In the genomic region with DNA sequence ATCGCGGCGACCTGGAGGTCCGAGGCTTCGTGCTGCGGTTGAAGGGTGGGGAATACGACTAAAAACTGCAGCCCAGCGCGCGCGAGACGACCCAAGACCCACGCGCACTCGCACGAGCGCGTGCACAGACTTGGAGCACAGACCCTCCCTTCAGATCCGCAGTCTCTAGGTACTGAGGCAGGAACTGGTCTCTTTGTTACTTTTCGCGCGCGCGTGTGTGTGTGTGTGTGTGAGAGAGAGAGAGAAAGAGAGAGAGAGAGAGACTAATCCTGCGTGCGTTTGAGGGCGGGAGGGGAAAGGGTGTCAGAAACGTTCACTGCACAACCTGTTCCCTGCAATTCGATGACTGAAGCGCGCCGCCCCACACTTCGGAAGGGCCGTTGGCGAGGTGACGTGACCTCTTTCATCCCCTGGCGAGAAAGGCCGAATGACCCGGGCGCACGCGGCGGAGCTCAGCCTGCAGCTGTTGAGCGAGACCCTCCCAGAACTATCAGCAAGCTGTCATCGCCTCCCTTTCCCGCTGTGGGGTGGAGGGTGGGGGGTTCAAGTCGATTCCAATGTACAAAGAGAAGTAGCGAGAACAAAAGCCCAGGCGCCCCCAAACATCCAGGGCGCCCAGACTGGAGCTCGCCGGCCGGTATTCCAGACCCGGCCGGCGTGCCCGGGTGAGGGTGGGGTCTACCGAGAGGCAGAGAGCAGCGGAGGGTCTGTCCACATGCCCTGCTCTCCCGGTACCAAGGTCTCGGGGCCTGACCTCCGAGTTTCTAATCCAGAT, we compare ENCODE assay signal across 8 cellular contexts. TPM values are rescaled to one million over a fixed set of nuclear protein-coding genes. Genes with fewer than 3 reads are reported as not detected.
DNase-seq lines count a peak whose midpoint lies in the region; ATAC-seq, FAIRE-seq and TF ChIP-seq lines count a peak whose summit lies in the region.

No MANE protein-coding gene starts in this region.

- H3K27me3 ChIP-seq in HepG2 (ENCODE audit: control insufficient read depth in 1 of 2, insufficient read depth in 2 of 2, low read length in 2 of 2) (peaks cover 29 to 80% of the 10 kb centered on the region in 2 experiments), right lobe of liver (peaks cover 0 to 18% of the 10 kb centered on the region in 2 donors), H1 (replicated peaks in 1 of 4; ENCODE audit: control insufficient read depth in 3 of 4, extremely low read depth in 1 of 4, insufficient read depth in 3 of 4, low read length in 3 of 4) (peaks cover 0 to 23% (median 19%) of the 10 kb centered on the region in 4 experiments; a peak in 6 of 7 replicates), skeletal muscle satellite cell (ENCODE audit: control insufficient read depth, insufficient read depth, low read length) (peaks cover 88% of the 10 kb centered on the region)

- no peak overlapping the region for H3K27ac ChIP-seq in HepG2 (ENCODE audit: extremely low read length, insufficient read depth, low read length)
- no peak overlapping the region for H3K27ac ChIP-seq in right lobe of liver
- H3K27ac ChIP-seq in H1 (ENCODE audit: low read depth, low read length): no peak overlapping the region

- BruUV-seq in HepG2 (replicated peaks; lab: Mats Ljungman, UMichigan): no TSS peak

- peak overlapping the region; percentile 31 for H4K5ac ChIP-seq in H1 (ENCODE audit: insufficient read length, low read depth, low read length)

- H3K36me3 ChIP-seq in HepG2 (replicated peaks in 1 of 2; ENCODE audit: control insufficient read depth in 1 of 2, insufficient read depth in 2 of 2, low read length in 2 of 2): no peaks in the 10 kb centered on the region
- H3K36me3 ChIP-seq in right lobe of liver: no peaks in the 10 kb centered on the region
- H3K36me3 ChIP-seq in H1 (ENCODE audit: control insufficient read depth in 2 of 4, insufficient read depth in 4 of 4, low read length in 3 of 4): peaks cover 4 to 13% (median 9%) of the 10 kb centered on the region in 4 experiments
- H3K36me3 ChIP-seq in skeletal muscle satellite cell (ENCODE audit: insufficient read depth, low read length): no peaks in the 10 kb centered on the region

- peaks cover 55% of the 10 kb centered on the region for H3K4me1 ChIP-seq in HepG2 (ENCODE audit: insufficient read depth, low read length)
- peaks cover 0 to 34% (median 5%) of the 10 kb centered on the region in 4 donors for H3K4me1 ChIP-seq in right lobe of liver
- peaks cover 4 to 22% (median 16%) of the 10 kb centered on the region in 4 experiments; a peak in 6 of 7 replicates for H3K4me1 ChIP-seq in H1 (replicated peaks in 1 of 4; ENCODE audit: control insufficient read depth in 3 of 4, insufficient read depth in 4 of 4, low read length in 3 of 4)
- H3K4me1 ChIP-seq in skeletal muscle satellite cell (ENCODE audit: control insufficient read depth, insufficient read depth, low read length): peaks cover 40% of the 10 kb centered on the region

- H3K23me2 ChIP-seq in H1 (ENCODE audit: low read depth, low read length): peaks cover 40% of the 10 kb centered on the region

- H3K23ac ChIP-seq in H1 (ENCODE audit: insufficient read length): no peak overlapping the region

- no peak for TF ChIP-seq POLR2A in HepG2 (IDR thresholded peaks at IDR 0.05; ENCODE audit: insufficient read depth in 1 of 2, low read depth in 2 of 2, low read length in 2 of 2)
- no peak for TF ChIP-seq POLR2A in right lobe of liver (IDR thresholded peaks at IDR 0.05)
- 0 out of 3 replicates have a peak, but pooled peaks of 1 of the 2 experiments have one; percentile 32 for TF ChIP-seq POLR2A in H1 (IDR thresholded peaks at IDR 0.05; ENCODE audit: control extremely low read depth in 1 of 2, low read depth in 2 of 2, low read length in 2 of 2)

- H3K27me3 Mint-ChIP-seq in T-helper 17 cell: peaks cover 79% of the 10 kb centered on the region

- no peak; the same call in 1 of the 2 replicates for TF ChIP-seq CTCF in HepG2 (CRISPR knock-in tag; IDR thresholded peaks at IDR 0.05)
- no peak for TF ChIP-seq CTCF in right lobe of liver (IDR thresholded peaks at IDR 0.05)
- TF ChIP-seq CTCF in H1 (IDR thresholded peaks at IDR 0.05; ENCODE audit: control extremely low read depth in 1 of 3, insufficient read depth in 1 of 3, low read depth in 1 of 3, low read length in 3 of 3): no peak

- no peak overlapping the region for H2BK120ac ChIP-seq in H1 (replicated peaks; ENCODE audit: low read depth, low read length)

- peak overlapping the region; percentile 76; the same call in 1 of the 2 replicates for H3K18ac ChIP-seq in H1 (ENCODE audit: extremely low read depth, low read length)

- H2AK5ac ChIP-seq in H1 (ENCODE audit: low read depth, low read length): no peak overlapping the region; the same call in 1 of the 2 replicates

- peak overlapping the region; percentile 46 for H3K27ac Mint-ChIP-seq in T-helper 17 cell

- H3K79me1 ChIP-seq in H1 (ENCODE audit: low read depth, low read length): peaks cover 5% of the 10 kb centered on the region; the same call in 1 of the 2 replicates

- TF ChIP-seq RAD21 in HepG2 (CRISPR knock-in tag; IDR thresholded peaks at IDR 0.05): no peak
- TF ChIP-seq RAD21 in H1 (IDR thresholded peaks at IDR 0.05 in 1 of 2, conservative IDR thresholded peaks at IDR 0.05 in 1 of 2; ENCODE audit: low read depth in 2 of 2, low read length in 2 of 2): no peak

- no peak overlapping the region for H3K4ac ChIP-seq in H1 (replicated peaks; ENCODE audit: insufficient read length, low read depth, low read length)

- DNase-seq in HepG2 (ENCODE audit: low spot score) (no peak), right lobe of liver (no peak), T-helper 17 cell (no peak), H1 (ENCODE audit: low read depth in 1 of 2, low spot score in 2 of 2) (peak in 1 of 2 experiments; percentile 81), putamen (ENCODE audit: low spot score) (no peak)

- 9% methylated on average over 44 of the region's 62 CpGs for WGBS in HepG2 (ENCODE audit: low lambda C conversion rate)
- 2% methylated on average over 43 of the region's 62 CpGs for WGBS in right lobe of liver (ENCODE audit: insufficient coverage, low coverage, low lambda C conversion rate, missing lambda C conversion rate)
- 1% methylated on average over 61 of the region's 62 CpGs; no CpG with 5 or more reads in 1 of the 2 experiments for WGBS in H1 (ENCODE audit: extremely low coverage in 1 of 2, insufficient coverage in 1 of 2, insufficient read length in 1 of 2, insufficient replicate concordance in 2 of 2, low coverage in 1 of 2, low lambda C conversion rate in 2 of 2, missing lambda C conversion rate in 1 of 2), 2 experiments

- H3K79me2 ChIP-seq in HepG2 (ENCODE audit: insufficient read depth, low read length): no peaks in the 10 kb centered on the region
- H3K79me2 ChIP-seq in H1 (ENCODE audit: control insufficient read depth in 1 of 2, insufficient read depth in 2 of 2, low read length in 2 of 2): peaks cover 15 to 19% of the 10 kb centered on the region in 2 experiments

- FAIRE-seq in HepG2 (lab: Jason Lieb, UNC) (no peak), H1 (lab: Jason Lieb, UNC) (no peak)

- H2AFZ ChIP-seq in HepG2 (ENCODE audit: low read length) (no peak overlapping the region), H1 (ENCODE audit: low read length) (peak overlapping the region; percentile 30)

- CTCF ChIA-PET in HepG2 (lab: Yijun Ruan, JAX; ENCODE audit: low intra/inter-chr PET ratio, low total read pairs) (no interaction called here), H1 (lab: Charles Lee; ENCODE audit: partially characterized antibody) (interaction anchor here (0.6 to 17.3 kb wide), 11 partner anchors 9 to 107 kb away, joined by 3 to 263 read pairs (median 4); no protein-coding TSS in a partner anchor)

- in situ Hi-C loops in HepG2 (cut with HindIII; ENCODE audit: extremely low pct_ligation_motif_present, low pct_unique_long_range_greater_than_20kb): no loop called here

- TF ChIP-seq EP300 in HepG2 (IDR thresholded peaks at IDR 0.05; ENCODE audit: low read depth in 2 of 2, low read length in 2 of 2): no peak
- TF ChIP-seq EP300 in HepG2 (CRISPR knock-in tag; IDR thresholded peaks at IDR 0.05; ENCODE audit: borderline replicate concordance): no peak
- no peak for TF ChIP-seq EP300 in H1 (IDR thresholded peaks at IDR 0.05; ENCODE audit: borderline replicate concordance in 1 of 2, low read depth in 2 of 2, low read length in 2 of 2)

- H3K9ac ChIP-seq in HepG2 (ENCODE audit: insufficient read depth, low read depth, low read length) (no peak overlapping the region), H1 (replicated peaks in 1 of 4; ENCODE audit: extremely low read depth in 1 of 4, low read depth in 3 of 4, low read length in 3 of 4) (peak overlapping the region in 3 of 4 experiments; percentile 6 to 51 (median 42); a peak in 6 of 7 replicates), skeletal muscle satellite cell (ENCODE audit: low read depth, low read length) (no peak overlapping the region)

- H2BK15ac ChIP-seq in H1 (ENCODE audit: low read length): peak overlapping the region; percentile 77; the same call in 1 of the 2 replicates

- intact Hi-C loops in HepG2 (cut with micrococcal nuclease; ENCODE audit: unreplicated experiment) (no loop called here), right lobe of liver (cut with DNase I) (no loop called here)

- H3K9me3 ChIP-seq in HepG2 (ENCODE audit: low read length) (no peaks in the 10 kb centered on the region), right lobe of liver (no peaks in the 10 kb centered on the region), T-helper 17 cell (ENCODE audit: control insufficient read depth, low read length, poor library complexity, severe bottlenecking) (no peaks in the 10 kb centered on the region), H1 (ENCODE audit: insufficient read depth in 2 of 2, low read depth in 1 of 2, low read length in 1 of 2) (no peaks in the 10 kb centered on the region), skeletal muscle satellite cell (replicated peaks; ENCODE audit: low read length) (no peaks in the 10 kb centered on the region)

- H2BK20ac ChIP-seq in H1 (ENCODE audit: low read length): peak overlapping the region; percentile 2; the same call in 1 of the 2 replicates

- peak overlapping the region; percentile 81; the same call in 1 of the 2 replicates for H4K8ac ChIP-seq in H1 (ENCODE audit: extremely low read depth, insufficient read depth, low read length)

- H3K56ac ChIP-seq in H1 (replicated peaks; ENCODE audit: insufficient read length, low read depth, low read length): no peak overlapping the region

- H3K4me2 ChIP-seq in HepG2 (ENCODE audit: low read depth, low read length) (peak overlapping the region; percentile 80), H1 (ENCODE audit: insufficient read depth in 1 of 2, low read depth in 2 of 2, low read length in 2 of 2) (peak overlapping the region; percentile 91 to 98), skeletal muscle satellite cell (ENCODE audit: low read length) (peak overlapping the region; percentile 67)

- peak overlapping the region; percentile 88 for H3K14ac ChIP-seq in H1 (ENCODE audit: insufficient read length)

- ATAC-seq in HepG2 (peak; percentile 2), right lobe of liver (no peak), T-helper 17 cell (peak; percentile 52), HG02938 (IDR thresholded peaks at IDR 0.05; ENCODE audit: unreplicated experiment) (no peak), HG03342 (IDR thresholded peaks at IDR 0.05; ENCODE audit: unreplicated experiment) (no peak)

- POLR2A ChIA-PET in HepG2 (lab: Yijun Ruan, JAX): interaction anchor here (0.8 to 1.3 kb wide), 5 partner anchors 18 to 161 kb away, joined by 3 to 4 read pairs (median 3); a partner anchor contains a TSS
- POLR2A ChIA-PET in H1 (lab: Charles Lee; ENCODE audit: partially characterized antibody): interaction anchor here (0.6 to 7.6 kb wide), 32 partner anchors 7 to 524 kb away, joined by 3 to 122 read pairs (median 6); a partner anchor contains a TSS

- H4K20me1 ChIP-seq in HepG2 (ENCODE audit: insufficient read depth, low read length): peaks cover 6% of the 10 kb centered on the region; the same call in 1 of the 2 replicates
- H4K20me1 ChIP-seq in H1 (replicated peaks in 1 of 2; ENCODE audit: control insufficient read depth in 1 of 2, insufficient read depth in 2 of 2, low read length in 2 of 2): peaks cover 15 to 16% of the 10 kb centered on the region in 2 experiments

- peaks cover 35% of the 10 kb centered on the region for H3K4me1 Mint-ChIP-seq in T-helper 17 cell

- peaks cover 14% of the 10 kb centered on the region for H3K36me3 Mint-ChIP-seq in T-helper 17 cell (ENCODE audit: low read depth)

- H2BK5ac ChIP-seq in H1 (ENCODE audit: low read depth, low read length): peak overlapping the region; percentile 6; the same call in 1 of the 2 replicates

- peak overlapping the region; percentile 89 for H3K4me3 Mint-ChIP-seq in T-helper 17 cell

- H4K91ac ChIP-seq in H1 (replicated peaks; ENCODE audit: insufficient read length, low read length): peak overlapping the region; percentile 93

- H3K4me3 ChIP-seq in HepG2 (replicated peaks in 1 of 3; ENCODE audit: insufficient read depth in 1 of 3, low read depth in 2 of 3, low read length in 3 of 3): peak overlapping the region; percentile 4 to 66 (median 30); a peak in 5 of 6 replicates
- H3K4me3 ChIP-seq in right lobe of liver: no peak overlapping the region
- H3K4me3 ChIP-seq in H1 (ENCODE audit: extremely low read depth in 1 of 4, insufficient read depth in 2 of 4, low read depth in 3 of 4, low read length in 4 of 4): peak overlapping the region; percentile 49 to 99 (median 74)
- no peak overlapping the region for H3K4me3 ChIP-seq in skeletal muscle satellite cell (ENCODE audit: low read length)

- H2BK12ac ChIP-seq in H1 (ENCODE audit: low read depth, low read length): peak overlapping the region; percentile 76; the same call in 1 of the 2 replicates

RNA-seq across cellular contexts. Expression of a gene that starts 1.5 kb away (rescaled TPM):
- total RNA-seq in HepG2 (2016; rRNA removed; fragmentation: Illumina TruSeq; extraction: Trizol): 9.3 and 10.3 TPM in 2 replicates
- total RNA-seq in HepG2 (2016; cell fraction: cytosol; rRNA removed; fragmentation: Illumina TruSeq; extraction: Trizol; ENCODE audit: low read depth): 4.4 and 4.7 TPM in 2 replicates
- 7.4 and 10.0 TPM in 2 replicates for total RNA-seq in HepG2 (2016; cell fraction: insoluble cytoplasmic fraction; rRNA removed; fragmentation: Illumina TruSeq; extraction: Trizol)
- 7.0 TPM in 2 replicates for total RNA-seq in HepG2 (2016; cell fraction: membrane; rRNA removed; fragmentation: Illumina TruSeq; extraction: Trizol)
- total RNA-seq in HepG2 (2016; cell fraction: nucleus; rRNA removed; fragmentation: Illumina TruSeq; extraction: Trizol): 4.2 TPM in 2 replicates
- polyA plus RNA-seq in HepG2 (2011; rRNA removed): 23.6 and 39.5 TPM in 2 replicates
- 33.6 and 35.1 TPM in 2 replicates for polyA plus RNA-seq in HepG2 (2011; cell fraction: cytosol; rRNA removed)
- 20.7 and 31.9 TPM in 2 replicates for polyA plus RNA-seq in HepG2 (2011; cell fraction: nucleus; rRNA removed)
- polyA plus RNA-seq in HepG2 (2012): 18.7 and 50.4 TPM in 2 replicates
- polyA plus RNA-seq in HepG2 (2016; cell fraction: cytosol; fragmentation: Illumina TruSeq; extraction: Trizol; ENCODE audit: low read depth): 3.0 and 3.6 TPM in 2 replicates
- polyA plus RNA-seq in HepG2 (2016; cell fraction: insoluble cytoplasmic fraction; fragmentation: Illumina TruSeq; extraction: Trizol; ENCODE audit: low read depth): 8.6 and 11.7 TPM in 2 replicates
- polyA plus RNA-seq in HepG2 (2016; cell fraction: membrane; fragmentation: Illumina TruSeq; extraction: Trizol; ENCODE audit: low read depth): 4.9 and 7.1 TPM in 2 replicates
- polyA plus RNA-seq in HepG2 (2016; cell fraction: nucleus; fragmentation: Illumina TruSeq; extraction: Trizol; ENCODE audit: insufficient read depth, low read depth): 6.5 and 6.8 TPM in 2 replicates
- polyA minus RNA-seq in HepG2 (2011; rRNA and poly(A)+ RNA removed; ENCODE audit: low replicate concordance): 39.5 TPM in 1 of 2 replicates, not detected in the other
- 20.2 and 27.6 TPM in 2 replicates for polyA minus RNA-seq in HepG2 (2011; cell fraction: cytosol; rRNA and poly(A)+ RNA removed)
- 4.5 and 11.2 TPM in 2 replicates for polyA minus RNA-seq in HepG2 (2011; cell fraction: nucleus; rRNA and poly(A)+ RNA removed)
- 1 to 10 TPM; 1.0 to 3.9 (median 2.5) TPM for total RNA-seq in right lobe of liver
- total RNA-seq in T-helper 17 cell: under 1 TPM; 0.75 to 0.76 TPM
- 599 and 612 TPM in 2 replicates for total RNA-seq in H1 (2021; fragmentation: NEBNext Ultra II Directional; extraction: Animal tissue kit (Norgen Biotek cat#: 25700))
- polyA plus RNA-seq in H1 (2011; rRNA removed): 722 and 951 TPM in 2 replicates
- 899 TPM for polyA plus RNA-seq in H1 (2011; cell fraction: cytosol; rRNA removed)
- polyA plus RNA-seq in H1 (2011; cell fraction: nucleus; rRNA removed): 619 TPM
- polyA plus RNA-seq in H1 (2012, experiment 1 of 2): 543 to 843 TPM (median 779 TPM) in 4 replicates
- 645 TPM for polyA plus RNA-seq in H1 (2012, experiment 2 of 2)
- 579 TPM for polyA plus RNA-seq in H1 (2013, experiment 1 of 2)
- 581 TPM for polyA plus RNA-seq in H1 (2013, experiment 2 of 2)
- polyA minus RNA-seq in H1 (2011; rRNA and poly(A)+ RNA removed): 449 and 484 TPM in 2 replicates
- polyA minus RNA-seq in H1 (2011; cell fraction: cytosol; rRNA and poly(A)+ RNA removed): 482 TPM
- polyA minus RNA-seq in H1 (2011; cell fraction: nucleus; rRNA and poly(A)+ RNA removed): 267 TPM
- 6.3 and 7.6 TPM in 2 replicates for total RNA-seq in skeletal muscle satellite cell (2012; rRNA removed)

RNA-seq across cellular contexts. Expression of a gene that starts 29.8 kb away (rescaled TPM):
- total RNA-seq in HepG2 (2016; rRNA removed; fragmentation: Illumina TruSeq; extraction: Trizol) (24.5 and 32.8 TPM in 2 replicates), right lobe of liver (10 to 100 TPM in 5 of 6 experiments, 1 to 10 TPM in 1; 9.4 to 15.4 (median 11.0) TPM), T-helper 17 cell (10 to 100 TPM; 11.9 to 15.6 TPM)
- total RNA-seq in HepG2 (2016; cell fraction: cytosol; rRNA removed; fragmentation: Illumina TruSeq; extraction: Trizol; ENCODE audit: low read depth): 43.3 and 56.1 TPM in 2 replicates
- 26.0 and 30.5 TPM in 2 replicates for total RNA-seq in HepG2 (2016; cell fraction: insoluble cytoplasmic fraction; rRNA removed; fragmentation: Illumina TruSeq; extraction: Trizol)
- total RNA-seq in HepG2 (2016; cell fraction: membrane; rRNA removed; fragmentation: Illumina TruSeq; extraction: Trizol): 33.3 and 46.1 TPM in 2 replicates
- 22.5 and 24.0 TPM in 2 replicates for total RNA-seq in HepG2 (2016; cell fraction: nucleus; rRNA removed; fragmentation: Illumina TruSeq; extraction: Trizol)
- polyA plus RNA-seq in HepG2 (2011; rRNA removed) (28.5 and 32.8 TPM in 2 replicates), H1 (2011; rRNA removed) (113 and 127 TPM in 2 replicates)
- polyA plus RNA-seq in HepG2 (2011; cell fraction: cytosol; rRNA removed): 24.5 and 48.7 TPM in 2 replicates
- 39.7 and 47.3 TPM in 2 replicates for polyA plus RNA-seq in HepG2 (2011; cell fraction: nucleus; rRNA removed)
- polyA plus RNA-seq in HepG2 (2012): 24.7 TPM in 2 replicates
- 40.0 and 56.6 TPM in 2 replicates for polyA plus RNA-seq in HepG2 (2016; cell fraction: cytosol; fragmentation: Illumina TruSeq; extraction: Trizol; ENCODE audit: low read depth)
- 25.9 and 30.2 TPM in 2 replicates for polyA plus RNA-seq in HepG2 (2016; cell fraction: insoluble cytoplasmic fraction; fragmentation: Illumina TruSeq; extraction: Trizol; ENCODE audit: low read depth)
- polyA plus RNA-seq in HepG2 (2016; cell fraction: membrane; fragmentation: Illumina TruSeq; extraction: Trizol; ENCODE audit: low read depth): 27.5 and 37.6 TPM in 2 replicates
- 36.5 and 39.2 TPM in 2 replicates for polyA plus RNA-seq in HepG2 (2016; cell fraction: nucleus; fragmentation: Illumina TruSeq; extraction: Trizol; ENCODE audit: insufficient read depth, low read depth)
- polyA minus RNA-seq in HepG2 (2011; rRNA and poly(A)+ RNA removed; ENCODE audit: low replicate concordance): 28.6 and 43.2 TPM in 2 replicates
- polyA minus RNA-seq in HepG2 (2011; cell fraction: cytosol; rRNA and poly(A)+ RNA removed): 12.1 and 14.2 TPM in 2 replicates
- 23.0 and 28.2 TPM in 2 replicates for polyA minus RNA-seq in HepG2 (2011; cell fraction: nucleus; rRNA and poly(A)+ RNA removed)
- total RNA-seq in H1 (2021; fragmentation: NEBNext Ultra II Directional; extraction: Animal tissue kit (Norgen Biotek cat#: 25700)): 40.6 and 45.6 TPM in 2 replicates
- polyA plus RNA-seq in H1 (2011; cell fraction: cytosol; rRNA removed): 91.5 TPM
- polyA plus RNA-seq in H1 (2011; cell fraction: nucleus; rRNA removed): 70.8 TPM
- 29.6 to 57.7 TPM (median 54.4 TPM) in 4 replicates for polyA plus RNA-seq in H1 (2012, experiment 1 of 2)
- polyA plus RNA-seq in H1 (2012, experiment 2 of 2): 47.1 TPM
- polyA plus RNA-seq in H1 (2013, experiment 1 of 2): 52.3 TPM
- 56.2 TPM for polyA plus RNA-seq in H1 (2013, experiment 2 of 2)
- 21.4 and 30.4 TPM in 2 replicates for polyA minus RNA-seq in H1 (2011; rRNA and poly(A)+ RNA removed)
- 15.4 TPM for polyA minus RNA-seq in H1 (2011; cell fraction: cytosol; rRNA and poly(A)+ RNA removed)
- polyA minus RNA-seq in H1 (2011; cell fraction: nucleus; rRNA and poly(A)+ RNA removed): 39.9 TPM
- total RNA-seq in skeletal muscle satellite cell (2012; rRNA removed): 24.0 and 35.2 TPM in 2 replicates

Comparison
In these comparisons a context has a peak if more than half of its experiments do, and no peak if none do; other contexts are left out.
1. ATAC-seq: peak in HepG2 (single experiment) and T-helper 17 cell (single experiment); none in right lobe of liver (0 of 4), HG02938 (single experiment) and HG03342 (single experiment).
2. H3K4me3 ChIP-seq: peak in HepG2 (3 of 3) and H1 (4 of 4); none in right lobe of liver (0 of 3) and skeletal muscle satellite cell (single experiment).
3. H3K9ac ChIP-seq: peak in H1 (3 of 4); none in HepG2 (single experiment) and skeletal muscle satellite cell (single experiment).
4. RNA of a gene that starts 1.5 kb away (total RNA-seq): 599 to 612 TPM in H1; 4.2 to 10.3 TPM in HepG2, 1.0 to 3.9 TPM in right lobe of liver and 0.75 to 0.76 TPM in T-helper 17 cell; every median in the first group is over 10 times any median in the second.
5. Peak in every context shown above with its lines, with median percentiles within 50 percentile points of each other: H3K4me2 ChIP-seq.